Comparison of ENCODE assay signal across 14 cellular contexts in genomic region chr2:17822452-17823117, GRCh38. TPM values are rescaled to one million over a fixed set of nuclear protein-coding genes. Genes with fewer than 3 reads are reported as not detected.
DNase-seq lines count a peak whose midpoint lies in the region; ATAC-seq and TF ChIP-seq lines count a peak whose summit lies in the region.
"Had no signal": no experiment of that assay in that cellular context is flagged by ENCODE, and none has a peak within 500 bp of the region (broad histone marks: within the 10 kb centered on the region; RNA-seq: fewer than 3 reads in every experiment).

No MANE protein-coding gene starts in this region.

- H3K9me3 ChIP-seq in upper lobe of left lung = no peaks in the 10 kb centered on the region
- H3K9me3 ChIP-seq in effector memory CD4-positive, alpha-beta T cell (ENCODE audit: control insufficient read depth, low read length) = no peaks in the 10 kb centered on the region

- H3K9me3 Mint-ChIP-seq in activated T-cell treated with anti-CD3 and anti-CD28 coated beads, Interleukin-2, amount 50 U/mL, for 72 hours = peaks cover 0 to 1% of the 10 kb centered on the region in 2 donors

- H3K4me3 Mint-ChIP-seq in activated T-cell treated with anti-CD3 and anti-CD28 coated beads, Interleukin-2, amount 50 U/mL, for 72 hours = no peak overlapping the region

- no peak for TF ChIP-seq EP300 in upper lobe of left lung (IDR thresholded peaks at IDR 0.05)

- H3K4me3 ChIP-seq in upper lobe of left lung = no peak overlapping the region
- H3K4me3 ChIP-seq in effector memory CD4-positive, alpha-beta T cell (ENCODE audit: insufficient read depth, low read depth, low read length, poor library complexity, severe bottlenecking) = no peak overlapping the region

- peaks cover 6% of the 10 kb centered on the region for H3K4me1 Mint-ChIP-seq in activated T-cell treated with anti-CD3 and anti-CD28 coated beads, Interleukin-2, amount 50 U/mL, for 72 hours (ENCODE audit: low read depth)

- TF ChIP-seq CTCF in upper lobe of left lung (IDR thresholded peaks at IDR 0.05) (no peak), GM13977 (IDR thresholded peaks at IDR 0.05; ENCODE audit: extremely low read depth, insufficient read depth, missing control alignments) (no peak)

- H3K27me3 Mint-ChIP-seq in activated T-cell treated with anti-CD3 and anti-CD28 coated beads, Interleukin-2, amount 50 U/mL, for 72 hours (ENCODE audit: low read depth) = peaks cover 25% of the 10 kb centered on the region

- H3K27ac Mint-ChIP-seq in activated T-cell treated with anti-CD3 and anti-CD28 coated beads, Interleukin-2, amount 50 U/mL, for 72 hours = no peak overlapping the region

- peak; percentile 67 for ATAC-seq in GM18909 (IDR thresholded peaks at IDR 0.05; ENCODE audit: poor library complexity, unreplicated experiment)
- ATAC-seq in GM21786 (IDR thresholded peaks at IDR 0.05; ENCODE audit: unreplicated experiment) = peak; percentile 70
- no peak for ATAC-seq in activated T-cell treated with anti-CD3 and anti-CD28 coated beads, Interleukin-2, amount 50 U/mL, for 72 hours (replicated peaks in 1 of 2)
- no peak for ATAC-seq in upper lobe of left lung (ENCODE audit: low FRiP score in 2 of 2)

- no peaks in the 10 kb centered on the region for H3K36me3 Mint-ChIP-seq in activated T-cell treated with anti-CD3 and anti-CD28 coated beads, Interleukin-2, amount 50 U/mL, for 72 hours (ENCODE audit: insufficient read depth in 2 of 2)

- 39 to 52% methylated on average over 4 of the region's 4 CpGs for WGBS in upper lobe of left lung, 2 donors

- TF ChIP-seq POLR2A in upper lobe of left lung (IDR thresholded peaks at IDR 0.05) = no peak

- H3K27ac ChIP-seq in upper lobe of left lung = peak overlapping the region in 2 of 4 donors; percentile 37 to 59
- H3K27ac ChIP-seq in effector memory CD4-positive, alpha-beta T cell (ENCODE audit: insufficient read depth, low read length, poor library complexity, severe bottlenecking) = no peak overlapping the region

- in situ Hi-C loops in GM13977 (cut with MboI; ENCODE audit: low pct_unique_long_range_greater_than_20kb, low sequenced_read_pairs, unreplicated experiment) = no loop called here

- no peaks in the 10 kb centered on the region for H3K27me3 ChIP-seq in upper lobe of left lung
- H3K27me3 ChIP-seq in effector memory CD4-positive, alpha-beta T cell (replicated peaks; ENCODE audit: control insufficient read depth, insufficient read depth, low read length, poor library complexity, severe bottlenecking) = no peaks in the 10 kb centered on the region

- peaks cover 5 to 21% (median 18%) of the 10 kb centered on the region in 4 donors for H3K4me1 ChIP-seq in upper lobe of left lung
- no peaks in the 10 kb centered on the region for H3K4me1 ChIP-seq in effector memory CD4-positive, alpha-beta T cell (ENCODE audit: control insufficient read depth, insufficient read depth, low read length, poor library complexity, severe bottlenecking)

- DNase-seq in NAMALWA (ENCODE audit: low spot score) = peak; percentile 55
- peak; percentile 56 for DNase-seq in retina
- no peak for DNase-seq in activated T-cell treated with anti-CD3 and anti-CD28 coated beads, Interleukin-2, amount 50 U/mL, for 72 hours
- no peak for DNase-seq in upper lobe of left lung
- no peak for DNase-seq in GM13977 (ENCODE audit: low spot score)
- no peak for DNase-seq in effector memory CD4-positive, alpha-beta T cell
- DNase-seq: HCEC 1CT; stimulated activated CD4-positive, alpha-beta T cell treated with anti-CD3 and anti-CD28 coated beads, Interleukin-2, amount 100 ng/mL, for 48 hours had no signal

- no peaks in the 10 kb centered on the region for H3K36me3 ChIP-seq in upper lobe of left lung
- H3K36me3 ChIP-seq in effector memory CD4-positive, alpha-beta T cell (ENCODE audit: control insufficient read depth, insufficient read depth, low read length) = no peaks in the 10 kb centered on the region

RNA-seq across cellular contexts. Expression of gene MSGN1, which starts 6.3 kb away (rescaled TPM):
- total RNA-seq in activated T-cell treated with anti-CD3 and anti-CD28 coated beads, Interleukin-2, amount 50 U/mL, for 72 hours = not detected
- total RNA-seq in upper lobe of left lung = not detected
- total RNA-seq: Daoy, fibroblast of lung, mononuclear cell, urinary bladder had no signal

RNA-seq across cellular contexts. Expression of gene KCNS3, which starts 55.9 kb away (rescaled TPM):
- not detected for total RNA-seq in activated T-cell treated with anti-CD3 and anti-CD28 coated beads, Interleukin-2, amount 50 U/mL, for 72 hours
- 100 to 1,000 TPM in 1 of 6 donors, 10 to 100 TPM in 5; 34.2 to 110 (median 48.8) TPM for total RNA-seq in upper lobe of left lung
- total RNA-seq: mononuclear cell had no signal

Comparison
In these comparisons a context has a peak if more than half of its experiments do, and no peak if none do; other contexts are left out.
1. ATAC-seq: peak in GM18909 (single experiment) and GM21786 (single experiment); none in activated T-cell treated with anti-CD3 and anti-CD28 coated beads, Interleukin-2, amount 50 U/mL, for 72 hours (0 of 2) and upper lobe of left lung (0 of 2).
2. DNase-seq: peak in NAMALWA (single experiment) and retina (single experiment); none in activated T-cell treated with anti-CD3 and anti-CD28 coated beads, Interleukin-2, amount 50 U/mL, for 72 hours (0 of 2), upper lobe of left lung (0 of 2), GM13977 (single experiment) and effector memory CD4-positive, alpha-beta T cell (0 of 3).
3. RNA of gene KCNS3, which starts 55.9 kb away (total RNA-seq): 34.2 to 110 TPM in upper lobe of left lung; not detected in activated T-cell treated with anti-CD3 and anti-CD28 coated beads, Interleukin-2, amount 50 U/mL, for 72 hours; every median in the first group is over 10 times any median in the second.